ENCODE assay signal across 8 cellular contexts in the genomic region with DNA sequence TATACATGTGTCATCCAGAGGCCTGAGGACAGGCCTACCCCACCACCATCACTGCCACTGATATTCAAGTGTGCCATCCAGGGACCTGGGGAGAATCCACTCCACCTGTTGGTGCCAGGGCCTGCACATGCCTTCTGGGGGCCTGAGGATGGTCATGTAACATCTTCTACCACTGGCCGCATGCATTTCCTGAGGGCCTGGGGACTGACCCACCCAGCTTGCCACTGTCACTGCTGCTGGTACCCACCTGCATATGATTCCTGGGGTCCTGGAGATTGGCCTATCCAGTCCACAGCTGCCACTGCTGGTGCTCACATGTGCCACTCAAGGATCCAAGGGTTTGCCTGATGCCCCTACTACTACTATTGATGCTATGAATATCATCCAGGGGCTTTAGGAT.
"Had no signal": no experiment of that assay in that cellular context is flagged by ENCODE, and none has a peak within 500 bp of the region (broad histone marks: within the 10 kb centered on the region; RNA-seq: fewer than 3 reads in every experiment).

No MANE protein-coding gene starts in this region.

- H3K9me3 ChIP-seq: HAP-1 had no signal

- H3K27ac Mint-ChIP-seq: GM23338, H9, HFFc6 had no signal

- H3K36me3 ChIP-seq: HAP-1 had no signal

- H3K4me1 ChIP-seq: HAP-1 had no signal

- H3K27ac ChIP-seq: GM23248 had no signal

- H3K4me3 Mint-ChIP-seq: GM23338, H9, HFFc6 had no signal

- H3K4me1 Mint-ChIP-seq: GM23338, H9 had no signal

- H3K4me3 ChIP-seq: GM23248, GM23338, HAP-1 had no signal

- ATAC-seq: GM23338 had no signal

- DNase-seq: GM23248, GOT3, H7, H9, HCEC 1CT, HFFc6 had no signal
